8 cellular contexts compared by ENCODE assay signal in genomic region chr9:31347082-31347617, GRCh38.
DNase-seq lines count a peak whose midpoint lies in the region; ATAC-seq, FAIRE-seq and TF ChIP-seq lines count a peak whose summit lies in the region.

No MANE protein-coding gene starts in this region.

- H3K4me2 ChIP-seq in GM23248 (ENCODE audit: unreplicated experiment) (peak overlapping the region; percentile 96), GM12878 (ENCODE audit: control insufficient read depth, insufficient read depth) (peak overlapping the region; percentile 77)

- no peak overlapping the region for H3K27ac ChIP-seq in GM23248
- H3K27ac ChIP-seq in GM12878 (ENCODE audit: control insufficient read depth, insufficient read depth) = peak overlapping the region; percentile 70

- POLR2A ChIA-PET in GM12878 (lab: Charles Lee) = interaction anchor here (0.6 kb wide), 1 partner anchor 54 kb away, joined by 6 read pairs; no protein-coding TSS in a partner anchor

- no peaks in the 10 kb centered on the region for H3F3A ChIP-seq in GM23248 (ENCODE audit: insufficient read depth)

- intact Hi-C loops in GM12878 (cut with micrococcal nuclease; ENCODE audit: unreplicated experiment) = no loop called here

- no peak for TF ChIP-seq CTCF in GM12878 (IDR thresholded peaks at IDR 0.05 in 2 of 3, conservative IDR thresholded peaks at IDR 0.05 in 1 of 3; ENCODE audit: control insufficient read depth in 2 of 3, extremely low read depth in 1 of 3, insufficient read depth in 1 of 3, low read depth in 3 of 3, low read length in 3 of 3)

- ATAC-seq in GM18499 (IDR thresholded peaks at IDR 0.05; ENCODE audit: insufficient read depth, unreplicated experiment) (peak; percentile 99), GM12878 (peak; percentile 99)

- peak overlapping the region; percentile 64 for H3K4me3 ChIP-seq in GM23248
- peak overlapping the region; percentile 10; the same call in 1 of the 2 replicates for H3K4me3 ChIP-seq in GM12878

- TF ChIP-seq EP300 in GM12878 (IDR thresholded peaks at IDR 0.05; ENCODE audit: borderline replicate concordance in 1 of 2, control insufficient read depth in 1 of 2, low read depth in 2 of 2, low read length in 2 of 2) = no peak

- 1 to 3% methylated on average over 6 of the region's 6 CpGs for WGBS in GM23248 (ENCODE audit: low coverage in 1 of 2, low lambda C conversion rate in 2 of 2, missing lambda C conversion rate in 2 of 2), 2 experiments
- 33% methylated on average over 6 of the region's 6 CpGs for WGBS in GM12878 (ENCODE audit: insufficient coverage, insufficient replicate concordance, low lambda C conversion rate, missing lambda C conversion rate)

- H2AFZ ChIP-seq in GM23248 (peak overlapping the region; percentile 83), GM12878 (ENCODE audit: control insufficient read depth, low read depth, low read length) (peak overlapping the region; percentile 98)

- no peaks in the 10 kb centered on the region for H3K4me1 ChIP-seq in GM23248 (ENCODE audit: insufficient read depth)
- H3K4me1 ChIP-seq in GM12878 (ENCODE audit: control insufficient read depth, insufficient read depth, low read length) = 0 out of 2 replicates have a peak, but pooled peaks cover 4% of the 10 kb centered on the region

- no TSS peak for BruUV-seq in GM12878 (replicated peaks; lab: Mats Ljungman, UMichigan)

- RAD21 ChIA-PET in GM12878 (lab: Charles Lee; ENCODE audit: unreplicated experiment) = interaction anchor here (0.8 to 1.4 kb wide), 3 partner anchors 12 to 195 kb away, joined by 3 read pairs; no protein-coding TSS in a partner anchor

- CTCF ChIA-PET in GM12878 (lab: Yijun Ruan, JAX) = interaction anchor here (0.6 to 0.9 kb wide), 2 partner anchors 195 to 951 kb away, joined by 3 to 4 read pairs; no protein-coding TSS in a partner anchor

- peak overlapping the region; percentile 69 for H3K9ac ChIP-seq in GM23248
- peak overlapping the region; percentile 15; the same call in 1 of the 2 replicates for H3K9ac ChIP-seq in GM12878 (ENCODE audit: control insufficient read depth, insufficient read depth, low read length)

- H3K79me2 ChIP-seq in GM23248 (ENCODE audit: insufficient read depth) (no peaks in the 10 kb centered on the region), GM12878 (ENCODE audit: control insufficient read depth, insufficient read depth, low read length) (no peaks in the 10 kb centered on the region)

- H4K20me1 ChIP-seq in GM23248 (ENCODE audit: insufficient read depth) = no peaks in the 10 kb centered on the region
- no peaks in the 10 kb centered on the region for H4K20me1 ChIP-seq in GM12878 (ENCODE audit: control insufficient read depth, insufficient read depth)

- DNase-seq in GM23248 (peak; percentile 30), M059J (ENCODE audit: low read depth) (peak; percentile 51), GM12878 (ENCODE audit: low read depth, low spot score) (peak; percentile 51), medulla oblongata (ENCODE audit: extremely low spot score) (peak; percentile 48), frontal cortex (ENCODE audit: low spot score in 2 of 2) (no peak), DMS 273 (lab: John Stamatoyannopoulos, UW; ENCODE audit: unreplicated experiment) (no peak), NCI-H187 (lab: John Stamatoyannopoulos, UW) (no peak)

- H3K9me2 ChIP-seq in GM23248 (ENCODE audit: insufficient read depth) = no peaks in the 10 kb centered on the region

- no peaks in the 10 kb centered on the region for H3K27me3 ChIP-seq in GM23248 (replicated peaks; ENCODE audit: insufficient read depth)
- H3K27me3 ChIP-seq in GM12878 (replicated peaks in 1 of 2; ENCODE audit: control insufficient read depth in 2 of 2, insufficient read depth in 2 of 2, low read length in 1 of 2) = no peaks in the 10 kb centered on the region

- H3K9me3 ChIP-seq in GM23248 (ENCODE audit: low read depth) = no peaks in the 10 kb centered on the region
- no peaks in the 10 kb centered on the region for H3K9me3 ChIP-seq in GM12878 (replicated peaks; ENCODE audit: control insufficient read depth, insufficient read depth, low read length)

- TF ChIP-seq RAD21 in GM12878 (IDR thresholded peaks at IDR 0.05; ENCODE audit: insufficient read depth, low read depth, low read length) = no peak

- FAIRE-seq in GM12878 (lab: Jason Lieb, UNC) (peak; percentile 59), frontal cortex (lab: Jason Lieb, UNC) (no peak)

- H3K36me3 ChIP-seq in GM23248 (ENCODE audit: low read depth) (no peaks in the 10 kb centered on the region), GM12878 (ENCODE audit: control insufficient read depth in 2 of 2, insufficient read depth in 2 of 2, low read length in 1 of 2) (no peaks in the 10 kb centered on the region)

- SMC1A ChIA-PET in GM12878 (lab: Charles Lee; ENCODE audit: uncharacterized antibody, unreplicated experiment) = interaction anchor here (0.8 kb wide), 1 partner anchor 43 kb away, joined by 4 read pairs; no protein-coding TSS in a partner anchor

- in situ Hi-C loops in GM23248 (cut with MboI) = no loop called here
- in situ Hi-C loops in GM12878 (cut with MboI) = no loop called here

- no peak for TF ChIP-seq POLR2A in GM12878 (IDR thresholded peaks at IDR 0.05; ENCODE audit: low read depth, low read length)

TF ChIP-seq in GM12878, 131 proteins besides CTCF, POLR2A, EP300 and RAD21:
- TF ChIP-seq ZNF24 (IDR thresholded peaks at IDR 0.05) (peak; percentile 16; the same call in 1 of the 2 replicates), IRF4 (IDR thresholded peaks at IDR 0.05; ENCODE audit: low read depth, low read length) (0 out of 2 replicates have a peak, but pooled peaks have one; percentile 46), IKZF2 (IDR thresholded peaks at IDR 0.05) (peak in 1 of 2 experiments; percentile 29; a peak in 1 of 4 replicates), RBBP5 (conservative IDR thresholded peaks at IDR 0.05) (peak; percentile 96), ASH2L (IDR thresholded peaks at IDR 0.05; ENCODE audit: borderline replicate concordance, low read depth) (peak; percentile 97), NFIC (IDR thresholded peaks at IDR 0.05; ENCODE audit: low read depth, low read length) (peak; percentile 45; the same call in 1 of the 2 replicates), SP1 (IDR thresholded peaks at IDR 0.05; ENCODE audit: low read depth, low read length) (peak; percentile 38), NBN (IDR thresholded peaks at IDR 0.05) (no peak), FOXM1 (IDR thresholded peaks at IDR 0.05; ENCODE audit: low read depth, low read length) (0 out of 2 replicates have a peak, but pooled peaks have one; percentile 36), PRDM15 (CRISPR knock-in tag; IDR thresholded peaks at IDR 0.05) (no peak), TAF1 (IDR thresholded peaks at IDR 0.05; ENCODE audit: borderline replicate concordance, low read depth, low read length) (0 out of 2 replicates have a peak, but pooled peaks have one; percentile 26), FOS (IDR thresholded peaks at IDR 0.05; ENCODE audit: borderline replicate concordance, extremely low read depth, insufficient read length) (no peak), MLLT1 (IDR thresholded peaks at IDR 0.05) (peak; percentile 92)

Comparison
In these comparisons a context has a peak if more than half of its experiments do, and no peak if none do; other contexts are left out.
1. DNase-seq: peak in GM23248 (single experiment), M059J (single experiment), GM12878 (single experiment) and medulla oblongata (single experiment); none in frontal cortex (0 of 2), DMS 273 (single experiment) and NCI-H187 (0 of 2).